In the genomic region with DNA sequence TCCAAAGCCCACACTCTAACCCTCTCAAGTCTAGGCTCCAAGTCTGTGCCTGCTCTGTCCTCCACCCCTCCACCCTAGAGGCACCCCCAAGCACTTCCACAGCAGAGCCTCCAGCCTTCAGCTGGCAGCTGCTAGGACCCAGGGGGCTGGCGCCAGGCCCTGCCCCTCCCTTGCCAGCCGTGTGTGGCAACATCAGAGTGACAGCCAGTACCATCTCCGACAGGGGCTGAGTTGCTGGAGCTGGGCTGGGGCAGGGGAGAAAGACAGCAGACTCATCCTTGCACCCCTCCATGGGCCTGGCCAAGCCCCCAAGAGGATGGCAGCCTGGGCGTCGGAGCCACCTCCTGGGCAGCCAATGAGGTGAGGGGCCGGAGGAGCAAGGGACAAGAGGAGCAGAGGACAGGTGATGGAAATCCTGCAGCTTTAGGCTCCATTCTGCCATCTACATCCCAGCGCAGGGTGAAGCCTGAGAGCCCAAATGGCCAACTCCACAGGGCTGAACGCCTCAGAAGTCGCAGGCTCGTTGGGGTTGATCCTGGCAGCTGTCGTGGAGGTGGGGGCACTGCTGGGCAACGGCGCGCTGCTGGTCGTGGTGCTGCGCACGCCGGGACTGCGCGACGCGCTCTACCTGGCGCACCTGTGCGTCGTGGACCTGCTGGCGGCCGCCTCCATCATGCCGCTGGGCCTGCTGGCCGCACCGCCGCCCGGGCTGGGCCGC, we compare ENCODE assay signal across 10 cellular contexts. TPM values are rescaled to one million over a fixed set of nuclear protein-coding genes. Genes with fewer than 3 reads are reported as not detected.
DNase-seq lines count a peak whose midpoint lies in the region; ATAC-seq and TF ChIP-seq lines count a peak whose summit lies in the region.
"Had no signal": no experiment of that assay in that cellular context is flagged by ENCODE, and none has a peak within 500 bp of the region (broad histone marks: within the 10 kb centered on the region; RNA-seq: fewer than 3 reads in every experiment).

Gene GPR62 (plus strand): TSS at position 207 of the 718 bp plus-strand sequence. CDS start 272 bp downstream, at position 479.

- no peaks in the 10 kb centered on the region for H3K36me3 ChIP-seq in mucosa of descending colon (ENCODE audit: low read depth)

- no peaks in the 10 kb centered on the region for H3K9me3 ChIP-seq in mucosa of descending colon

- DNase-seq in activated T-cell treated with anti-CD3 and anti-CD28 coated beads, Interleukin-2, amount 50 U/mL, for 72 hours = no peak
- DNase-seq in activated T-cell treated with anti-CD3 and anti-CD28 coated beads, Interleukin-2, amount 50 U/mL, for 48 hours = no peak
- DNase-seq in endothelial cell (ENCODE audit: low spot score) = no peak
- peak in 2 of 3 donors; percentile 28 to 42 for DNase-seq in mucosa of descending colon
- no peak for DNase-seq in type B pancreatic cell (ENCODE audit: extremely low spot score, unreplicated experiment)
- no peak for DNase-seq in T-helper 9 cell
- DNase-seq in NCI-H2081 (lab: John Stamatoyannopoulos, UW) = no peak
- DNase-seq: NCI-H187 had no signal

- ATAC-seq in activated T-cell treated with anti-CD3 and anti-CD28 coated beads, Interleukin-2, amount 50 U/mL, for 72 hours (replicated peaks in 1 of 2) = no peak
- no peak for ATAC-seq in mucosa of descending colon
- no peak for ATAC-seq in GM18868 (IDR thresholded peaks at IDR 0.05; ENCODE audit: unreplicated experiment)

- H3K36me3 Mint-ChIP-seq in activated T-cell treated with anti-CD3 and anti-CD28 coated beads, Interleukin-2, amount 50 U/mL, for 72 hours (ENCODE audit: insufficient read depth in 2 of 2) = peaks cover 0 to 2% of the 10 kb centered on the region in 2 donors
- peaks cover 4% of the 10 kb centered on the region for H3K36me3 Mint-ChIP-seq in endothelial cell (ENCODE audit: low read depth, unreplicated experiment)
- H3K36me3 Mint-ChIP-seq in type B pancreatic cell = peaks cover 4% of the 10 kb centered on the region

- H3K4me3 Mint-ChIP-seq in activated T-cell treated with anti-CD3 and anti-CD28 coated beads, Interleukin-2, amount 50 U/mL, for 72 hours = peak within 1 kb of the TSS; percentile 48 to 65
- H3K4me3 Mint-ChIP-seq in endothelial cell (ENCODE audit: unreplicated experiment) (no peak within 1 kb of the TSS), type B pancreatic cell (no peak within 1 kb of the TSS)

- H3K27me3 Mint-ChIP-seq in activated T-cell treated with anti-CD3 and anti-CD28 coated beads, Interleukin-2, amount 50 U/mL, for 72 hours (ENCODE audit: low read depth) = peaks cover 27% of the 10 kb centered on the region
- peaks cover 14% of the 10 kb centered on the region for H3K27me3 Mint-ChIP-seq in endothelial cell (ENCODE audit: unreplicated experiment)
- peaks cover 44% of the 10 kb centered on the region for H3K27me3 Mint-ChIP-seq in type B pancreatic cell

- intact Hi-C loops in mucosa of descending colon (cut with DNase I, micrococcal nuclease) = no loop called here

- no peak within 1 kb of the TSS for H3K4me3 ChIP-seq in mucosa of descending colon

- TF ChIP-seq CTCF in endothelial cell (IDR thresholded peaks at IDR 0.05; ENCODE audit: unreplicated experiment) (no peak), mucosa of descending colon (IDR thresholded peaks at IDR 0.05) (no peak), type B pancreatic cell (conservative IDR thresholded peaks at IDR 0.05) (no peak)

- no peak within 1 kb of the TSS for H3K27ac Mint-ChIP-seq in activated T-cell treated with anti-CD3 and anti-CD28 coated beads, Interleukin-2, amount 50 U/mL, for 72 hours
- peak within 1 kb of the TSS; percentile 48 for H3K27ac Mint-ChIP-seq in endothelial cell (ENCODE audit: unreplicated experiment)
- H3K27ac Mint-ChIP-seq in type B pancreatic cell = peak within 1 kb of the TSS; percentile 4

- H3K4me1 ChIP-seq in mucosa of descending colon (ENCODE audit: low read depth) = peaks cover 7% of the 10 kb centered on the region

- H3K4me1 Mint-ChIP-seq in activated T-cell treated with anti-CD3 and anti-CD28 coated beads, Interleukin-2, amount 50 U/mL, for 72 hours (ENCODE audit: low read depth) = no peaks in the 10 kb centered on the region
- no peaks in the 10 kb centered on the region for H3K4me1 Mint-ChIP-seq in endothelial cell (ENCODE audit: unreplicated experiment)
- H3K4me1 Mint-ChIP-seq in type B pancreatic cell (ENCODE audit: unreplicated experiment) = peaks cover 14% of the 10 kb centered on the region

- no peaks in the 10 kb centered on the region for H3K9me3 Mint-ChIP-seq in activated T-cell treated with anti-CD3 and anti-CD28 coated beads, Interleukin-2, amount 50 U/mL, for 72 hours
- H3K9me3 Mint-ChIP-seq in endothelial cell (ENCODE audit: unreplicated experiment) = no peaks in the 10 kb centered on the region
- no peaks in the 10 kb centered on the region for H3K9me3 Mint-ChIP-seq in type B pancreatic cell

RNA-seq across cellular contexts. Expression of gene GPR62, which starts in this region (rescaled TPM):
- under 1 TPM in 1 of 2 donors, not detected in 1; 0.10 TPM for total RNA-seq in activated T-cell treated with anti-CD3 and anti-CD28 coated beads, Interleukin-2, amount 50 U/mL, for 72 hours
- not detected for total RNA-seq in endothelial cell (ENCODE audit: unreplicated experiment)
- total RNA-seq in mucosa of descending colon = under 1 TPM in 1 of 3 donors, not detected in 2; 0.22 TPM
- total RNA-seq in type B pancreatic cell (ENCODE audit: low replicate concordance) = 0.17 TPM in 1 of 2 replicates, not detected in the other
- total RNA-seq: activated CD8-positive, alpha-beta memory T cell treated with anti-CD3 and anti-CD28 coated beads for 36 hours had no signal

Comparison
In these comparisons a context has a peak if more than half of its experiments do, and no peak if none do; other contexts are left out.
1. Peak in DNase-seq in mucosa of descending colon; RNA of the gene not detected or under 1 TPM.
2. H3K4me3 Mint-ChIP-seq: peak in activated T-cell treated with anti-CD3 and anti-CD28 coated beads, Interleukin-2, amount 50 U/mL, for 72 hours (2 of 2); none in endothelial cell (single experiment) and type B pancreatic cell (single experiment).